9 cellular contexts compared by ENCODE assay signal in genomic region chr3:37994639-37994972, GRCh38. TPM values are rescaled to one million over a fixed set of nuclear protein-coding genes. Genes with fewer than 3 reads are reported as not detected.
DNase-seq lines count a peak whose midpoint lies in the region; ATAC-seq, FAIRE-seq and TF ChIP-seq lines count a peak whose summit lies in the region.
"Had no signal": no experiment of that assay in that cellular context is flagged by ENCODE, and none has a peak within 500 bp of the region (broad histone marks: within the 10 kb centered on the region; RNA-seq: fewer than 3 reads in every experiment).

No MANE protein-coding gene starts in this region.

- intact Hi-C loops in activated T-helper 2 cell treated with anti-CD3 and anti-CD28 coated beads, Interferon-gamma antibody, Interleukin-2, Interleukin-4, amounts not matched to agents 10 μg/mL and 5 μg/mL and 100 μg/mL, durations not matched to agents 14 hours and 24 hours and 36 hours (cut with micrococcal nuclease): loop anchor here (1.0 to 2.0 kb wide), 3 partner anchors 20 to 142 kb away; partner anchors contain the start of gene ACAA1

- peak overlapping the region; percentile 76 for H3K9ac ChIP-seq in keratinocyte (ENCODE audit: control insufficient read depth, extremely low read depth, insufficient read depth, low read length)

- FAIRE-seq in keratinocyte (lab: Jason Lieb, UNC): peak; percentile 52

- H3K36me3 Mint-ChIP-seq in activated T-cell treated with anti-CD3 and anti-CD28 coated beads, Interleukin-2, amount 50 U/mL, for 72 hours (ENCODE audit: insufficient read depth in 2 of 2): peaks cover 3 to 10% of the 10 kb centered on the region in 2 donors
- H3K36me3 Mint-ChIP-seq in activated T-helper 2 cell treated with anti-CD3 and anti-CD28 coated beads, Interferon-gamma antibody, Interleukin-2, Interleukin-4, amounts not matched to agents 10 μg/mL and 5 μg/mL and 100 μg/mL, durations not matched to agents 14 hours and 24 hours and 36 hours (ENCODE audit: low read depth): peaks cover 23% of the 10 kb centered on the region

- peak overlapping the region; percentile 55 for H3K4me2 ChIP-seq in keratinocyte (ENCODE audit: control insufficient read depth, extremely low read depth, insufficient read depth, low read depth, low read length)

- H3K4me3 ChIP-seq in keratinocyte (ENCODE audit: control insufficient read depth in 2 of 3, extremely low read depth in 1 of 3, insufficient read depth in 2 of 3, low read depth in 1 of 3, low read length in 3 of 3): peak overlapping the region; percentile 36 to 76 (median 52)

- H3K27ac ChIP-seq in keratinocyte (ENCODE audit: control insufficient read depth, insufficient read depth, low read length) (peak overlapping the region; percentile 64), temporal lobe (ENCODE audit: low read depth, low read length) (peak overlapping the region; percentile 33)

- peak; percentile 6 to 14 for ATAC-seq in activated T-cell treated with anti-CD3 and anti-CD28 coated beads, Interleukin-2, amount 50 U/mL, for 72 hours (replicated peaks in 1 of 2)
- ATAC-seq in GM18861 (IDR thresholded peaks at IDR 0.05; ENCODE audit: unreplicated experiment): no peak

- H3K4me3 Mint-ChIP-seq in activated T-cell treated with anti-CD3 and anti-CD28 coated beads, Interleukin-2, amount 50 U/mL, for 72 hours: peak overlapping the region; percentile 87 to 91
- H3K4me3 Mint-ChIP-seq in activated T-helper 2 cell treated with anti-CD3 and anti-CD28 coated beads, Interferon-gamma antibody, Interleukin-2, Interleukin-4, amounts not matched to agents 10 μg/mL and 5 μg/mL and 100 μg/mL, durations not matched to agents 14 hours and 24 hours and 36 hours (ENCODE audit: low read depth): peak overlapping the region; percentile 83

- peaks cover 2 to 4% of the 10 kb centered on the region in 2 experiments for H3K36me3 ChIP-seq in keratinocyte (ENCODE audit: control insufficient read depth in 2 of 2, extremely low read depth in 1 of 2, insufficient read depth in 2 of 2, low read length in 2 of 2)

- no peaks in the 10 kb centered on the region for H4K20me1 ChIP-seq in keratinocyte (ENCODE audit: control insufficient read depth, extremely low read depth, insufficient read depth, low read length)

- no peaks in the 10 kb centered on the region for H3K9me1 ChIP-seq in keratinocyte (ENCODE audit: control insufficient read depth, extremely low read depth, insufficient read depth, low read length)

- no peaks in the 10 kb centered on the region for H3K27me3 Mint-ChIP-seq in activated T-cell treated with anti-CD3 and anti-CD28 coated beads, Interleukin-2, amount 50 U/mL, for 72 hours (ENCODE audit: low read depth)
- H3K27me3 Mint-ChIP-seq in activated T-helper 2 cell treated with anti-CD3 and anti-CD28 coated beads, Interferon-gamma antibody, Interleukin-2, Interleukin-4, amounts not matched to agents 10 μg/mL and 5 μg/mL and 100 μg/mL, durations not matched to agents 14 hours and 24 hours and 36 hours (ENCODE audit: low read depth): no peaks in the 10 kb centered on the region

- TF ChIP-seq CTCF in keratinocyte (optimal IDR thresholded peaks at IDR 0.05 in 1 of 3, IDR thresholded peaks at IDR 0.05 in 1 of 3, conservative IDR thresholded peaks at IDR 0.05 in 1 of 3; ENCODE audit: extremely low read depth in 1 of 3, insufficient read depth in 2 of 3, low read length in 3 of 3): no peak

- H3K4me1 Mint-ChIP-seq in activated T-cell treated with anti-CD3 and anti-CD28 coated beads, Interleukin-2, amount 50 U/mL, for 72 hours (ENCODE audit: low read depth): peaks cover 62% of the 10 kb centered on the region
- H3K4me1 Mint-ChIP-seq in activated T-helper 2 cell treated with anti-CD3 and anti-CD28 coated beads, Interferon-gamma antibody, Interleukin-2, Interleukin-4, amounts not matched to agents 10 μg/mL and 5 μg/mL and 100 μg/mL, durations not matched to agents 14 hours and 24 hours and 36 hours (ENCODE audit: low read depth): peaks cover 48% of the 10 kb centered on the region

- no peaks in the 10 kb centered on the region for H3K27me3 ChIP-seq in keratinocyte (ENCODE audit: control insufficient read depth, extremely low read depth, insufficient read depth, low read length)

- H3K9me3 Mint-ChIP-seq in activated T-cell treated with anti-CD3 and anti-CD28 coated beads, Interleukin-2, amount 50 U/mL, for 72 hours: no peaks in the 10 kb centered on the region
- no peaks in the 10 kb centered on the region for H3K9me3 Mint-ChIP-seq in activated T-helper 2 cell treated with anti-CD3 and anti-CD28 coated beads, Interferon-gamma antibody, Interleukin-2, Interleukin-4, amounts not matched to agents 10 μg/mL and 5 μg/mL and 100 μg/mL, durations not matched to agents 14 hours and 24 hours and 36 hours

- no peak for DNase-seq in activated T-cell treated with anti-CD3 and anti-CD28 coated beads, Interleukin-2, amount 50 U/mL, for 72 hours
- no peak for DNase-seq in activated T-cell treated with anti-CD3 and anti-CD28 coated beads, Interleukin-2, amount 50 U/mL, for 48 hours
- DNase-seq in activated T-helper 2 cell treated with anti-CD3 and anti-CD28 coated beads, Interferon-gamma antibody, Interleukin-2, Interleukin-4, amounts not matched to agents 10 μg/mL and 5 μg/mL and 100 μg/mL, durations not matched to agents 14 hours and 24 hours and 36 hours (ENCODE audit: low spot score): no peak
- no peak for DNase-seq in keratinocyte (ENCODE audit: low read depth, low spot score)
- no peak for DNase-seq in NCI-H2196 treated with DMSO at 0.1 percent for 48 hours (lab: John Stamatoyannopoulos, UW; ENCODE audit: unreplicated experiment)
- no peak for DNase-seq in NCI-H510A (lab: John Stamatoyannopoulos, UW)

- H3K27ac Mint-ChIP-seq in activated T-cell treated with anti-CD3 and anti-CD28 coated beads, Interleukin-2, amount 50 U/mL, for 72 hours: peak overlapping the region; percentile 86
- peak overlapping the region; percentile 87 for H3K27ac Mint-ChIP-seq in activated T-helper 2 cell treated with anti-CD3 and anti-CD28 coated beads, Interferon-gamma antibody, Interleukin-2, Interleukin-4, amounts not matched to agents 10 μg/mL and 5 μg/mL and 100 μg/mL, durations not matched to agents 14 hours and 24 hours and 36 hours

- peak overlapping the region; percentile 95 for H2AFZ ChIP-seq in keratinocyte (ENCODE audit: control insufficient read depth, low read length)

- H3K4me1 ChIP-seq in keratinocyte (ENCODE audit: control insufficient read depth, extremely low read depth, insufficient read depth, low read length): peaks cover 26% of the 10 kb centered on the region

- dilution Hi-C loops in keratinocyte (cut with MboI; ENCODE audit: extremely low pct_ligation_motif_present, low sequenced_read_pairs): no loop called here

- H3K79me2 ChIP-seq in keratinocyte (ENCODE audit: control insufficient read depth, insufficient read depth, low read length): no peaks in the 10 kb centered on the region

- H3K9me3 ChIP-seq in keratinocyte (ENCODE audit: control insufficient read depth, low read depth, low read length): no peaks in the 10 kb centered on the region

RNA-seq across cellular contexts. Expression of gene VILL, which starts 4.0 kb away (rescaled TPM):
- total RNA-seq in activated T-cell treated with anti-CD3 and anti-CD28 coated beads, Interleukin-2, amount 50 U/mL, for 72 hours: 10 to 100 TPM; 12.5 to 16.1 TPM
- total RNA-seq in activated T-helper 2 cell treated with anti-CD3 and anti-CD28 coated beads, Interferon-gamma antibody, Interleukin-2, Interleukin-4, amounts not matched to agents 10 μg/mL and 5 μg/mL and 100 μg/mL, durations not matched to agents 14 hours and 24 hours and 36 hours: 11.8 and 12.8 TPM in 2 replicates
- polyA plus RNA-seq in keratinocyte: 2.1 to 2.8 TPM (median 2.1 TPM) in 3 replicates
- polyA plus RNA-seq in keratinocyte (2011; ENCODE audit: low read depth): 1.9 TPM
- 0.96 and 1.7 TPM in 2 replicates for polyA plus RNA-seq in keratinocyte (2011; cell fraction: cytosol; rRNA removed)
- polyA plus RNA-seq in keratinocyte (2011; cell fraction: nucleus; rRNA removed): 5.8 and 6.8 TPM in 2 replicates
- 1.8 and 2.2 TPM in 2 replicates for polyA plus RNA-seq in keratinocyte (2012; ENCODE audit: low replicate concordance)
- polyA minus RNA-seq in keratinocyte: 1.9 to 4.3 TPM (median 2.2 TPM) in 3 replicates
- 2.3 TPM for polyA minus RNA-seq in keratinocyte (2011; cell fraction: cytosol; rRNA and poly(A)+ RNA removed)
- 4.1 TPM in 2 replicates for polyA minus RNA-seq in keratinocyte (2011; cell fraction: nucleus; rRNA and poly(A)+ RNA removed)
- total RNA-seq in temporal lobe: 9.1 TPM

RNA-seq across cellular contexts. Expression of gene PLCD1, which starts 34.8 kb away (rescaled TPM):
- total RNA-seq in activated T-cell treated with anti-CD3 and anti-CD28 coated beads, Interleukin-2, amount 50 U/mL, for 72 hours: 10 to 100 TPM; 15.4 to 16.8 TPM
- 4.3 and 6.9 TPM in 2 replicates for total RNA-seq in activated T-helper 2 cell treated with anti-CD3 and anti-CD28 coated beads, Interferon-gamma antibody, Interleukin-2, Interleukin-4, amounts not matched to agents 10 μg/mL and 5 μg/mL and 100 μg/mL, durations not matched to agents 14 hours and 24 hours and 36 hours
- polyA plus RNA-seq in keratinocyte: 22.0 to 36.1 TPM (median 26.0 TPM) in 3 replicates
- 85.5 TPM for polyA plus RNA-seq in keratinocyte (2011; ENCODE audit: low read depth)
- 26.9 and 36.7 TPM in 2 replicates for polyA plus RNA-seq in keratinocyte (2011; cell fraction: cytosol; rRNA removed)
- 62.6 and 75.1 TPM in 2 replicates for polyA plus RNA-seq in keratinocyte (2011; cell fraction: nucleus; rRNA removed)
- polyA plus RNA-seq in keratinocyte (2012; ENCODE audit: low replicate concordance): 30.7 and 70.4 TPM in 2 replicates
- polyA minus RNA-seq in keratinocyte: 36.6 to 91.1 TPM (median 43.6 TPM) in 3 replicates
- 42.4 TPM for polyA minus RNA-seq in keratinocyte (2011; cell fraction: cytosol; rRNA and poly(A)+ RNA removed)
- polyA minus RNA-seq in keratinocyte (2011; cell fraction: nucleus; rRNA and poly(A)+ RNA removed): 33.6 and 34.4 TPM in 2 replicates
- 5.7 TPM for total RNA-seq in temporal lobe

RNA-seq across cellular contexts. Expression of gene DLEC1, which starts 44.4 kb away (rescaled TPM):
- total RNA-seq in activated T-cell treated with anti-CD3 and anti-CD28 coated beads, Interleukin-2, amount 50 U/mL, for 72 hours: under 1 TPM; 0.43 to 0.81 TPM
- total RNA-seq in activated T-helper 2 cell treated with anti-CD3 and anti-CD28 coated beads, Interferon-gamma antibody, Interleukin-2, Interleukin-4, amounts not matched to agents 10 μg/mL and 5 μg/mL and 100 μg/mL, durations not matched to agents 14 hours and 24 hours and 36 hours: 0.02 and 0.16 TPM in 2 replicates
- 0.01 to 0.02 TPM in 2 of 3 replicates, not detected in the other for polyA plus RNA-seq in keratinocyte
- not detected for polyA plus RNA-seq in keratinocyte (2011; ENCODE audit: low read depth)
- polyA plus RNA-seq in keratinocyte (2011; cell fraction: cytosol; rRNA removed): 0.01 TPM in 1 of 2 replicates, not detected in the other
- polyA plus RNA-seq in keratinocyte (2011; cell fraction: nucleus; rRNA removed): 0.08 and 0.11 TPM in 2 replicates
- 0.03 and 0.16 TPM in 2 replicates for polyA plus RNA-seq in keratinocyte (2012; ENCODE audit: low replicate concordance)
- polyA minus RNA-seq in keratinocyte: 0.03 TPM in 1 of 3 replicates, not detected in the others
- not detected for polyA minus RNA-seq in keratinocyte (2011; cell fraction: cytosol; rRNA and poly(A)+ RNA removed)
- polyA minus RNA-seq in keratinocyte (2011; cell fraction: nucleus; rRNA and poly(A)+ RNA removed): not detected in 2 replicates
- 0.74 TPM for total RNA-seq in temporal lobe
- total RNA-seq: lung microvascular endothelial cell had no signal
